Comparison of ENCODE assay signal across 8 cellular contexts in the genomic region with DNA sequence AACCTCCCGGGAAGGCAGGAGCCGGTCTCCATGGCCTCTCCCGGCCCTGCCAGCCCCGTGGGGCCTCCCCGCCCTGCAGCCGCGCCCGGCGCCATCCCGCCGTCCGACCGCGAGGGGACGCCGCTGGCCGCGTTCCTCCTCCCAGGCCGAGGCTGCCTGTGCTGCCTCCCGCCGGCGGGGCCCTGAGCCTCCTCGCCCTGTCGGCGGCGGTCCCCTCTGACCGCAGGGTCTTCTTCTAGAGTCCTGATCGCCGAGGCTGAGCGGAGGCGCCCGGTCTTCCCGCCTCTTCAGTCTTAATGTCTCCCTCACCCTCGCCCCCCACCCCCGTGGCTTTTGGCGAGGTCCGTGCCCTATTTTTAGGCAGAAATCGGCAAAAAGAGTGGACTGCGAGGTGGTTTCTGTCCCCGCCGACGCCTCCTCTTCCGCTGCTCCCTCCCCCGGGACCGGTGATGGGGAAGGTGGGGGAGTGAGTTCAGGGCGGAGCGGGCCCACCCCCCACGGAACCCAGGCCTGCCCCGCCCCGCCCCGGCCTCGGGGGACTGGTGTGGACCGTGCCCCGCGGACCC. TPM values are rescaled to one million over a fixed set of nuclear protein-coding genes. Genes with fewer than 3 reads are reported as not detected.
A peak's percentile ranks its signal among the peaks of the same experiment; 100 is the strongest.
DNase-seq lines count a peak whose midpoint lies in the region; ATAC-seq and TF ChIP-seq lines count a peak whose summit lies in the region.

No MANE protein-coding gene starts in this region.

- no peak overlapping the region for H4K91ac ChIP-seq in neuronal stem cell (ENCODE audit: low read depth, low read length, poor library complexity)

- WGBS in neuronal stem cell (ENCODE audit: extremely low coverage in 2 of 2, insufficient read length in 2 of 2, insufficient replicate concordance in 1 of 2), 2 donors = no CpG with 5 or more reads among the region's 55 CpGs

- peak overlapping the region; percentile 71 for H3K18ac ChIP-seq in neuronal stem cell (ENCODE audit: low read length)

- H2BK5ac ChIP-seq in neuronal stem cell (ENCODE audit: low read length) = no peak overlapping the region

- no peak overlapping the region for H2BK120ac ChIP-seq in neuronal stem cell (ENCODE audit: low read depth, low read length)

- H4K8ac ChIP-seq in neuronal stem cell (ENCODE audit: low read depth, low read length) = no peak overlapping the region

- H3K23ac ChIP-seq in neuronal stem cell (ENCODE audit: low read depth, low read length, poor library complexity) = peak overlapping the region; percentile 73

- no peak for TF ChIP-seq POLR2A in NB4 (IDR thresholded peaks at IDR 0.05; ENCODE audit: extremely low read depth, insufficient read length)

- H3K4me1 ChIP-seq in ACC112 (ENCODE audit: control insufficient read depth, insufficient read depth, low read length, unreplicated experiment) (peaks cover 20% of the 10 kb centered on the region), neuronal stem cell (ENCODE audit: control insufficient read depth in 2 of 2, insufficient read depth in 1 of 2, low read depth in 1 of 2, low read length in 2 of 2) (peaks cover 0 to 2% of the 10 kb centered on the region in 2 donors)

- peak overlapping the region; percentile 83 for H2BK15ac ChIP-seq in neuronal stem cell (ENCODE audit: low read length)

- peaks cover 8% of the 10 kb centered on the region; the same call in 1 of the 2 replicates for H3K36me3 ChIP-seq in ACC112 (ENCODE audit: insufficient read depth, low read length)
- H3K36me3 ChIP-seq in neuronal stem cell (replicated peaks in 1 of 2; ENCODE audit: control insufficient read depth in 2 of 2, insufficient read depth in 2 of 2, low read length in 2 of 2) = no peaks in the 10 kb centered on the region

- no peak for ATAC-seq in HG03342 (IDR thresholded peaks at IDR 0.05; ENCODE audit: unreplicated experiment)

- peaks cover 25% of the 10 kb centered on the region for H3K79me2 ChIP-seq in ACC112 (ENCODE audit: control insufficient read depth, insufficient read depth, low read length, unreplicated experiment)

- H3K9ac ChIP-seq in neuronal stem cell (ENCODE audit: low read depth, low read length, poor library complexity) = no peak overlapping the region

- peak overlapping the region; percentile 26 for H3K4ac ChIP-seq in neuronal stem cell (ENCODE audit: low read length)

- no peak overlapping the region for H2BK12ac ChIP-seq in neuronal stem cell (ENCODE audit: low read length)

- in situ Hi-C loops in GM13977 (cut with MboI; ENCODE audit: low pct_unique_long_range_greater_than_20kb, low sequenced_read_pairs, unreplicated experiment) = no loop called here

- peak overlapping the region; percentile 54 for H2AK5ac ChIP-seq in neuronal stem cell (ENCODE audit: low read depth, low read length)

- H3K9me3 ChIP-seq in neuronal stem cell (replicated peaks in 1 of 2; ENCODE audit: control insufficient read depth in 2 of 2, insufficient read depth in 1 of 2, low read depth in 1 of 2, low read length in 2 of 2) = peaks cover 0 to 3% of the 10 kb centered on the region in 2 donors

- H3K27me3 ChIP-seq in ACC112 (ENCODE audit: insufficient read depth, low read length) (no peaks in the 10 kb centered on the region), neuronal stem cell (ENCODE audit: control insufficient read depth in 3 of 3, insufficient read depth in 3 of 3, low read depth in 1 of 3, low read length in 3 of 3) (peaks cover 21 to 36% (median 27%) of the 10 kb centered on the region in 3 experiments)

- H3K14ac ChIP-seq in neuronal stem cell (ENCODE audit: low read length) = no peak overlapping the region

- H3K27ac ChIP-seq in ACC112 (ENCODE audit: low read depth, low read length) (peak overlapping the region; percentile 77), neuronal stem cell (replicated peaks; ENCODE audit: low read length) (no peak overlapping the region)

- TF ChIP-seq CTCF in GM13977 (IDR thresholded peaks at IDR 0.05; ENCODE audit: extremely low read depth, insufficient read depth, missing control alignments) (peak; percentile 96), NB4 (IDR thresholded peaks at IDR 0.05; ENCODE audit: low read depth, low read length) (peak; percentile 63)

- DNase-seq in GM13977 (ENCODE audit: low spot score) = peak; percentile 94
- peak; percentile 86 for DNase-seq in NB4 (ENCODE audit: low read depth)
- DNase-seq in activated CD8-positive, alpha-beta memory T cell treated with anti-CD3 and anti-CD28 coated beads, Interleukin-2, amount 50 U/mL, for 4 hours = peak; percentile 58
- DNase-seq in fibroblast of gingiva (ENCODE audit: low read depth) = peak; percentile 75
- DNase-seq in neuronal stem cell (ENCODE audit: low spot score) = no peak
- no peak for DNase-seq in putamen (ENCODE audit: low spot score)

- H3K79me1 ChIP-seq in neuronal stem cell (ENCODE audit: low read depth, low read length) = no peaks in the 10 kb centered on the region

- peak overlapping the region; percentile 80 for H3K4me2 ChIP-seq in neuronal stem cell (ENCODE audit: insufficient read depth, low read length, poor library complexity, severe bottlenecking)

- H2AFZ ChIP-seq in ACC112 (ENCODE audit: low read length, unreplicated experiment) (peak overlapping the region; percentile 99), neuronal stem cell (ENCODE audit: low read length) (peak overlapping the region; percentile 83)

- peak overlapping the region; percentile 96 for H3K4me3 ChIP-seq in ACC112 (ENCODE audit: low read depth, low read length)
- H3K4me3 ChIP-seq in NB4 (ENCODE audit: low read depth, low read length) = no peak overlapping the region
- H3K4me3 ChIP-seq in neuronal stem cell (ENCODE audit: low read length in 2 of 2) = peak overlapping the region in 1 of 2 donors; percentile 27

RNA-seq across cellular contexts. Expression of a gene that starts 0.8 kb away (rescaled TPM):
- polyA plus RNA-seq in neuronal stem cell (2013, experiment 1 of 2) = 1.4 TPM
- 1.6 TPM for polyA plus RNA-seq in neuronal stem cell (2013, experiment 2 of 2)

RNA-seq across cellular contexts. Expression of a gene that starts 14.3 kb away (rescaled TPM):
- polyA plus RNA-seq in neuronal stem cell (2013, experiment 1 of 2) = 5,003 TPM
- polyA plus RNA-seq in neuronal stem cell (2013, experiment 2 of 2) = 4,966 TPM

RNA-seq across cellular contexts. Expression of a gene that starts 38.7 kb away (rescaled TPM):
- polyA plus RNA-seq in neuronal stem cell (2013, experiment 1 of 2) = 1.1 TPM
- polyA plus RNA-seq in neuronal stem cell (2013, experiment 2 of 2) = 0.79 TPM

Comparison
In these comparisons a context has a peak if more than half of its experiments do, and no peak if none do; other contexts are left out.
1. DNase-seq: peak in GM13977 (single experiment), NB4 (single experiment), activated CD8-positive, alpha-beta memory T cell treated with anti-CD3 and anti-CD28 coated beads, Interleukin-2, amount 50 U/mL, for 4 hours (single experiment) and fibroblast of gingiva (single experiment); none in neuronal stem cell (single experiment) and putamen (single experiment).